ENCODE assay signal across 21 cellular contexts in the genomic region with DNA sequence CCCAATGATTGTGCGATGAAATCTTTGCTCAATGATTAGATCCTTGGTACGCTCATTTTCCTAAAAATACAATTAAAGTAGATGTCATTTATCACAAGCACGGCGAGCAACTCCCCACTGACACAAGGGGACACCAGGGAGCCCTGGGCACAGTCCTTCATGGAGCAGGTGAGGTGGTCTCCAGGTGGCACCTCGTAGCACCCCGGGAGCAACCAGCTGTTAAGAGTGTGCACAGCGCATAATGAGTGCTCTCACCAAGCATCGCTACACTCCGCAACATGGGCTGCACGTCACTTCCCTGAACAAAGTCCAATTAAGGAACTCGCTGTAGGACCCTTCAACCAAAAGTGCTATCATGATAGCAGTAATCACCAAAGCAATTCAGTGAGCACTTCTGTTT. TPM values are rescaled to one million over a fixed set of nuclear protein-coding genes. Genes with fewer than 3 reads are reported as not detected.
DNase-seq lines count a peak whose midpoint lies in the region; ATAC-seq, FAIRE-seq and TF ChIP-seq lines count a peak whose summit lies in the region.
"Had no signal": no experiment of that assay in that cellular context is flagged by ENCODE, and none has a peak within 500 bp of the region (broad histone marks: within the 10 kb centered on the region; RNA-seq: fewer than 3 reads in every experiment).

No MANE protein-coding gene starts in this region.

- TF ChIP-seq POLR2A in HepG2 (IDR thresholded peaks at IDR 0.05; ENCODE audit: insufficient read depth in 1 of 2, low read depth in 2 of 2, low read length in 2 of 2) (peak in 1 of 2 experiments; percentile 38; a peak in 1 of 4 replicates), right lobe of liver (IDR thresholded peaks at IDR 0.05) (no peak)

- H3K9ac ChIP-seq in HepG2 (ENCODE audit: insufficient read depth, low read depth, low read length) (no peak overlapping the region), astrocyte (ENCODE audit: low read length) (no peak overlapping the region)
- H3K9ac ChIP-seq: GM23248 had no signal

- H3K27ac Mint-ChIP-seq in astrocyte (ENCODE audit: unreplicated experiment): peak overlapping the region; percentile 47

- no peaks in the 10 kb centered on the region for H3K9me3 Mint-ChIP-seq in astrocyte (ENCODE audit: unreplicated experiment)

- H3K27me3 ChIP-seq in HepG2 (ENCODE audit: control insufficient read depth in 1 of 2, insufficient read depth in 2 of 2, low read length in 2 of 2) (no peaks in the 10 kb centered on the region), right lobe of liver (no peaks in the 10 kb centered on the region), astrocyte (ENCODE audit: insufficient read depth, low read length) (no peaks in the 10 kb centered on the region), osteoblast (ENCODE audit: insufficient read depth, low read length) (no peaks in the 10 kb centered on the region)
- H3K27me3 ChIP-seq: BE2C had no signal

- H4K20me1 ChIP-seq in HepG2 (ENCODE audit: insufficient read depth, low read length): peaks cover 13% of the 10 kb centered on the region; the same call in 1 of the 2 replicates
- peaks cover 100% of the 10 kb centered on the region for H4K20me1 ChIP-seq in astrocyte (ENCODE audit: insufficient read depth, low read length)
- H4K20me1 ChIP-seq in osteoblast (ENCODE audit: insufficient read depth, low read length): peaks cover 67% of the 10 kb centered on the region

- ATAC-seq in HepG2 (no peak), right lobe of liver (no peak)
- ATAC-seq: GM12878, K562 had no signal

- no peaks in the 10 kb centered on the region for H3K4me1 Mint-ChIP-seq in astrocyte (ENCODE audit: low read depth, unreplicated experiment)
- H3K4me1 Mint-ChIP-seq: CD4-positive, CD25-positive, alpha-beta regulatory T cell had no signal

- no peak overlapping the region for H3K4me3 Mint-ChIP-seq in astrocyte (ENCODE audit: unreplicated experiment)
- H3K4me3 Mint-ChIP-seq: CD4-positive, CD25-positive, alpha-beta regulatory T cell had no signal

- WGBS in HepG2 (ENCODE audit: low lambda C conversion rate): 95% methylated on average over 11 of the region's 11 CpGs
- WGBS in right lobe of liver (ENCODE audit: insufficient coverage, low coverage, low lambda C conversion rate, missing lambda C conversion rate): 98% methylated on average over 9 of the region's 11 CpGs

- H3K27me3 Mint-ChIP-seq in astrocyte (ENCODE audit: low read depth, unreplicated experiment): no peaks in the 10 kb centered on the region
- H3K27me3 Mint-ChIP-seq: CD4-positive, CD25-positive, alpha-beta regulatory T cell had no signal

- H3K36me3 Mint-ChIP-seq in astrocyte (ENCODE audit: low read depth, unreplicated experiment): peaks cover 49% of the 10 kb centered on the region

- H3K4me1 ChIP-seq in HepG2 (ENCODE audit: insufficient read depth, low read length) (no peaks in the 10 kb centered on the region), right lobe of liver (peaks cover 0 to 3% (median 0%) of the 10 kb centered on the region in 4 donors), astrocyte (ENCODE audit: insufficient read depth, low read length) (no peaks in the 10 kb centered on the region), osteoblast (ENCODE audit: insufficient read depth, low read length) (no peaks in the 10 kb centered on the region)
- H3K4me1 ChIP-seq: BE2C, Caco-2 had no signal

- DNase-seq in HepG2 (ENCODE audit: low spot score) (no peak), right lobe of liver (no peak), astrocyte (ENCODE audit: low read depth) (no peak), osteoblast (ENCODE audit: insufficient read length, low spot score, missing footprints) (peak; percentile 52), NK-92 (lab: John Stamatoyannopoulos, UW; ENCODE audit: unreplicated experiment) (no peak), A172 (ENCODE audit: low spot score) (no peak)
- no peak for DNase-seq in activated effector memory CD4-positive, alpha-beta T cell treated with Interleukin-2 at 50 U/mL for 16 hours
- DNase-seq: ACHN; BE2C; Caco-2; CD4-positive, CD25-positive, alpha-beta regulatory T cell; DMS153; DND-41; EL; HCEC 1CT had no signal

- no peaks in the 10 kb centered on the region for H3K9me3 ChIP-seq in HepG2 (ENCODE audit: low read length)
- no peaks in the 10 kb centered on the region for H3K9me3 ChIP-seq in right lobe of liver
- no peaks in the 10 kb centered on the region for H3K9me3 ChIP-seq in astrocyte (ENCODE audit: insufficient read depth, low read depth, low read length)
- H3K9me3 ChIP-seq in osteoblast (ENCODE audit: low read depth, low read length): no peaks in the 10 kb centered on the region
- H3K9me3 ChIP-seq: BE2C, Caco-2 had no signal

- peaks cover 6% of the 10 kb centered on the region for H3K79me2 ChIP-seq in HepG2 (ENCODE audit: insufficient read depth, low read length)
- H3K79me2 ChIP-seq in astrocyte (ENCODE audit: insufficient read depth, low read length): peaks cover 75% of the 10 kb centered on the region
- peaks cover 90% of the 10 kb centered on the region for H3K79me2 ChIP-seq in osteoblast (ENCODE audit: insufficient read depth, low read length)

- POLR2A ChIA-PET in HepG2 (lab: Yijun Ruan, JAX): no interaction called here

- H3K27ac ChIP-seq in HepG2 (ENCODE audit: extremely low read length, insufficient read depth, low read length) (no peak overlapping the region), right lobe of liver (no peak overlapping the region), astrocyte (ENCODE audit: low read depth, low read length) (no peak overlapping the region), osteoblast (ENCODE audit: low read depth, low read length) (no peak overlapping the region)
- H3K27ac ChIP-seq: GM23248 had no signal

- no peak for TF ChIP-seq EP300 in HepG2 (IDR thresholded peaks at IDR 0.05; ENCODE audit: low read depth in 2 of 2, low read length in 2 of 2)
- no peak for TF ChIP-seq EP300 in HepG2 (CRISPR knock-in tag; IDR thresholded peaks at IDR 0.05; ENCODE audit: borderline replicate concordance)

- H3K4me3 ChIP-seq in HepG2 (replicated peaks in 1 of 3; ENCODE audit: insufficient read depth in 1 of 3, low read depth in 2 of 3, low read length in 3 of 3) (no peak overlapping the region), right lobe of liver (no peak overlapping the region), astrocyte (ENCODE audit: insufficient read depth, low read depth, low read length) (no peak overlapping the region), osteoblast (ENCODE audit: insufficient read depth, low read length) (no peak overlapping the region)
- H3K4me3 ChIP-seq: GM12878, GM23248, K562 had no signal

- no TSS peak for BruUV-seq in HepG2 (replicated peaks; lab: Mats Ljungman, UMichigan)

- TF ChIP-seq CTCF in HepG2 (CRISPR knock-in tag; IDR thresholded peaks at IDR 0.05): no peak
- TF ChIP-seq CTCF in right lobe of liver (IDR thresholded peaks at IDR 0.05): no peak
- no peak for TF ChIP-seq CTCF in astrocyte (IDR thresholded peaks at IDR 0.05; ENCODE audit: insufficient read depth, low read depth, low read length)
- TF ChIP-seq CTCF in osteoblast (IDR thresholded peaks at IDR 0.05; ENCODE audit: extremely low read depth, low read depth, low read length): no peak

- CTCF ChIA-PET in HepG2 (lab: Yijun Ruan, JAX; ENCODE audit: low intra/inter-chr PET ratio, low total read pairs): no interaction called here

- no peak for TF ChIP-seq RAD21 in HepG2 (CRISPR knock-in tag; IDR thresholded peaks at IDR 0.05)

- intact Hi-C loops in HepG2 (cut with micrococcal nuclease; ENCODE audit: unreplicated experiment) (no loop called here), right lobe of liver (cut with DNase I) (no loop called here)

- H3K4me2 ChIP-seq in HepG2 (ENCODE audit: low read depth, low read length) (no peak overlapping the region), astrocyte (ENCODE audit: low read length) (no peak overlapping the region), osteoblast (ENCODE audit: insufficient read depth, low read length) (no peak overlapping the region)

- H2AFZ ChIP-seq in HepG2 (ENCODE audit: low read length) (no peak overlapping the region), astrocyte (ENCODE audit: low read depth, low read length) (no peak overlapping the region), osteoblast (ENCODE audit: low read length) (no peak overlapping the region)
- H2AFZ ChIP-seq: GM23248 had no signal

- in situ Hi-C loops in HepG2 (cut with HindIII; ENCODE audit: extremely low pct_ligation_motif_present, low pct_unique_long_range_greater_than_20kb): no loop called here

- FAIRE-seq in HepG2 (lab: Jason Lieb, UNC) (no peak), astrocyte (lab: Jason Lieb, UNC) (no peak)
- FAIRE-seq: A204.1, GM12878, GM19239, H54, K562 had no signal

- peaks cover 77 to 99% of the 10 kb centered on the region in 2 experiments for H3K36me3 ChIP-seq in HepG2 (replicated peaks in 1 of 2; ENCODE audit: control insufficient read depth in 1 of 2, insufficient read depth in 2 of 2, low read length in 2 of 2)
- H3K36me3 ChIP-seq in right lobe of liver: peaks cover 32 to 100% (median 79%) of the 10 kb centered on the region in 4 donors
- H3K36me3 ChIP-seq in astrocyte (ENCODE audit: insufficient read depth, low read length): peaks cover 98% of the 10 kb centered on the region
- peaks cover 99% of the 10 kb centered on the region for H3K36me3 ChIP-seq in osteoblast (ENCODE audit: insufficient read depth, low read length)

RNA-seq across cellular contexts. Expression of a gene that starts 59.8 kb away (rescaled TPM):
- total RNA-seq in HepG2 (2016; rRNA removed; fragmentation: Illumina TruSeq; extraction: Trizol): 3.7 and 4.9 TPM in 2 replicates
- 1.7 and 1.9 TPM in 2 replicates for total RNA-seq in HepG2 (2016; cell fraction: cytosol; rRNA removed; fragmentation: Illumina TruSeq; extraction: Trizol; ENCODE audit: low read depth)
- total RNA-seq in HepG2 (2016; cell fraction: insoluble cytoplasmic fraction; rRNA removed; fragmentation: Illumina TruSeq; extraction: Trizol): 2.9 and 5.5 TPM in 2 replicates
- total RNA-seq in HepG2 (2016; cell fraction: membrane; rRNA removed; fragmentation: Illumina TruSeq; extraction: Trizol): 3.2 and 4.1 TPM in 2 replicates
- 4.7 and 5.1 TPM in 2 replicates for total RNA-seq in HepG2 (2016; cell fraction: nucleus; rRNA removed; fragmentation: Illumina TruSeq; extraction: Trizol)
- polyA plus RNA-seq in HepG2 (2011; rRNA removed): 4.1 and 4.9 TPM in 2 replicates
- 2.9 and 3.9 TPM in 2 replicates for polyA plus RNA-seq in HepG2 (2011; cell fraction: cytosol; rRNA removed)
- 29.8 and 33.6 TPM in 2 replicates for polyA plus RNA-seq in HepG2 (2011; cell fraction: nucleus; rRNA removed)
- polyA plus RNA-seq in HepG2 (2012): 8.8 and 10.8 TPM in 2 replicates
- polyA plus RNA-seq in HepG2 (2016; cell fraction: cytosol; fragmentation: Illumina TruSeq; extraction: Trizol; ENCODE audit: low read depth): 3.3 and 3.8 TPM in 2 replicates
- 7.5 and 11.5 TPM in 2 replicates for polyA plus RNA-seq in HepG2 (2016; cell fraction: insoluble cytoplasmic fraction; fragmentation: Illumina TruSeq; extraction: Trizol; ENCODE audit: low read depth)
- 7.5 and 8.6 TPM in 2 replicates for polyA plus RNA-seq in HepG2 (2016; cell fraction: membrane; fragmentation: Illumina TruSeq; extraction: Trizol; ENCODE audit: low read depth)
- polyA plus RNA-seq in HepG2 (2016; cell fraction: nucleus; fragmentation: Illumina TruSeq; extraction: Trizol; ENCODE audit: insufficient read depth, low read depth): 14.9 and 15.8 TPM in 2 replicates
- polyA minus RNA-seq in HepG2 (2011; rRNA and poly(A)+ RNA removed; ENCODE audit: low replicate concordance): 1.1 and 16.7 TPM in 2 replicates
- polyA minus RNA-seq in HepG2 (2011; cell fraction: cytosol; rRNA and poly(A)+ RNA removed): 5.1 and 8.4 TPM in 2 replicates
- 13.8 and 18.4 TPM in 2 replicates for polyA minus RNA-seq in HepG2 (2011; cell fraction: nucleus; rRNA and poly(A)+ RNA removed)
- 1 to 10 TPM in 3 of 6 experiments, under 1 TPM in 3; 0.61 to 2.4 (median 0.97) TPM for total RNA-seq in right lobe of liver
- total RNA-seq in astrocyte: 5.8 and 7.1 TPM in 2 replicates
- 1.2 and 1.8 TPM in 2 replicates for total RNA-seq in osteoblast
- total RNA-seq in A172 (2014; rRNA removed; shearing (Covaris generic)): 0.03 and 0.72 TPM in 2 replicates
- polyA plus RNA-seq: CD4-positive, CD25-positive, alpha-beta regulatory T cell had no signal
